In genomic region chr16:68764866-68765265, GRCh38 we compare ENCODE assay signal across 12 cellular contexts. TPM values are rescaled to one million over a fixed set of nuclear protein-coding genes. Genes with fewer than 3 reads are reported as not detected.
DNase-seq lines count a peak whose midpoint lies in the region; ATAC-seq, FAIRE-seq and TF ChIP-seq lines count a peak whose summit lies in the region.
"Had no signal": no experiment of that assay in that cellular context is flagged by ENCODE, and none has a peak within 500 bp of the region (broad histone marks: within the 10 kb centered on the region; RNA-seq: fewer than 3 reads in every experiment).

No MANE protein-coding gene starts in this region.

- intact Hi-C loops in K562 (cut with micrococcal nuclease) = no loop called here

- H3K27ac ChIP-seq in K562 (ENCODE audit: extremely low read depth, low read depth, low read length) = no peak overlapping the region

- POLR2A ChIA-PET in K562 (lab: Yijun Ruan, JAX) = interaction anchor here (0.5 to 1.7 kb wide), 5 partner anchors 7 to 32 kb away, joined by 3 to 7 read pairs (median 4); no protein-coding TSS in a partner anchor

- no peaks in the 10 kb centered on the region for H3K9me3 ChIP-seq in K562 (replicated peaks; ENCODE audit: control insufficient read depth, insufficient read depth, low read depth, low read length)

- H3K4me3 ChIP-seq in K562 = no peak overlapping the region
- H3K4me3 ChIP-seq: skin epidermis had no signal

- no peak for TF ChIP-seq RAD21 in K562 (CRISPR knock-in tag; conservative IDR thresholded peaks at IDR 0.05 in 1 of 2, IDR thresholded peaks at IDR 0.05 in 1 of 2)

- peaks cover 5 to 22% of the 10 kb centered on the region in 2 experiments for H3K4me1 ChIP-seq in K562 (replicated peaks in 1 of 2; ENCODE audit: control insufficient read depth in 2 of 2, insufficient read depth in 2 of 2, low read length in 2 of 2)

- H3K9me1 ChIP-seq in K562 (ENCODE audit: control insufficient read depth, insufficient read depth, low read length) = no peaks in the 10 kb centered on the region

- peak; percentile 33 for DNase-seq in activated naive CD4-positive, alpha-beta T cell treated with Interleukin-2 at 50 U/mL for 16 hours
- DNase-seq in activated naive CD4-positive, alpha-beta T cell treated with anti-CD3 and anti-CD28 coated beads, Interleukin-2, amount 50 U/mL, for 16 hours = no peak
- DNase-seq in NCI-H2171 treated with DMSO at 0.1 percent for 48 hours (lab: John Stamatoyannopoulos, UW) (peak; percentile 37), K562 (ENCODE audit: extremely low read depth in 1 of 4, low spot score in 3 of 4) (peak in 2 of 4 experiments; percentile 32 to 43), DMS79 (lab: John Stamatoyannopoulos, UW) (no peak), NCI-H1105 treated with DMSO at 0.1 percent for 48 hours (lab: John Stamatoyannopoulos, UW) (no peak)
- DNase-seq in stimulated activated CD4-positive, alpha-beta T cell treated with anti-CD3 and anti-CD28 coated beads, TNF-alpha, amount 100 ng/mL, for 48 hours (ENCODE audit: low read depth in 3 of 3) = peak in 2 of 3 donors; percentile 22
- DNase-seq: NCI-H1048 had no signal

- no peaks in the 10 kb centered on the region for H4K20me1 ChIP-seq in K562 (replicated peaks; ENCODE audit: control insufficient read depth, insufficient read depth, low read length)

- peak overlapping the region; percentile 39; the same call in 1 of the 2 replicates for H3K4me2 ChIP-seq in K562 (ENCODE audit: insufficient read depth, low read length)

- in situ Hi-C loops in K562 (cut with MboI) = no loop called here

- H3K27me3 ChIP-seq in K562 (ENCODE audit: control insufficient read depth in 2 of 2, insufficient read depth in 2 of 2, low read length in 2 of 2) = no peaks in the 10 kb centered on the region

- CTCF ChIA-PET in K562 (lab: Yijun Ruan, JAX; ENCODE audit: low intra/inter-chr PET ratio) = no interaction called here

- TF ChIP-seq EP300 in K562 (IDR thresholded peaks at IDR 0.05; ENCODE audit: low read length) = no peak

- no peak overlapping the region for H2AFZ ChIP-seq in K562 (ENCODE audit: low read depth, low read length)

- 52% methylated on average over 8 of the region's 8 CpGs for WGBS in K562 (ENCODE audit: insufficient coverage, low coverage, missing lambda C conversion rate)

- no peak for TF ChIP-seq POLR2A in K562 (conservative IDR thresholded peaks at IDR 0.05)

- peak; percentile 48 for FAIRE-seq in K562 (lab: Jason Lieb, UNC)

- TF ChIP-seq CTCF in K562 (IDR thresholded peaks at IDR 0.05 in 2 of 3, conservative IDR thresholded peaks at IDR 0.05 in 1 of 3; ENCODE audit: insufficient read depth in 2 of 3, low read depth in 1 of 3, low read length in 3 of 3) = no peak

- H3K9ac ChIP-seq in K562 (ENCODE audit: insufficient read depth in 1 of 2, low read depth in 2 of 2, low read length in 2 of 2) = peak overlapping the region in 1 of 2 experiments; percentile 33; a peak in 1 of 4 replicates

- BruUV-seq in K562 (replicated peaks; lab: Mats Ljungman, UMichigan) = no TSS peak

- H3K79me2 ChIP-seq in K562 (ENCODE audit: control insufficient read depth, insufficient read depth, low read length) = no peaks in the 10 kb centered on the region

- ATAC-seq in K562 (peak; percentile 59), GM18870 (IDR thresholded peaks at IDR 0.05; ENCODE audit: unreplicated experiment) (no peak)

- no peaks in the 10 kb centered on the region for H3K36me3 ChIP-seq in K562 (ENCODE audit: control insufficient read depth, insufficient read depth, low read length)

TF ChIP-seq in K562, 482 proteins besides CTCF, POLR2A, EP300 and RAD21 (continues in another document):
- TF ChIP-seq GTF2A2 (tag; IDR thresholded peaks at IDR 0.05) = no peak
- TF ChIP-seq ZNF124 (CRISPR knock-in tag; IDR thresholded peaks at IDR 0.05) = no peak
- TF ChIP-seq CTCFL (IDR thresholded peaks at IDR 0.05; ENCODE audit: borderline replicate concordance, insufficient read depth, low read depth, low read length, poor library complexity, severe bottlenecking) = no peak
- no peak for TF ChIP-seq MCM2 (IDR thresholded peaks at IDR 0.05; ENCODE audit: low read depth)
- TF ChIP-seq POLR2H (tag; IDR thresholded peaks at IDR 0.05; ENCODE audit: low read depth) = no peak
- no peak for TF ChIP-seq NR1H2 (CRISPR knock-in tag; IDR thresholded peaks at IDR 0.05)
- no peak for TF ChIP-seq HLTF (IDR thresholded peaks at IDR 0.05)
- TF ChIP-seq MAFK (IDR thresholded peaks at IDR 0.05; ENCODE audit: low read length) = no peak
- no peak for TF ChIP-seq EGR1 (conservative IDR thresholded peaks at IDR 0.05)
- no peak for TF ChIP-seq SOX6 (IDR thresholded peaks at IDR 0.05)
- no peak for TF ChIP-seq FOXJ3 (CRISPR knock-in tag; IDR thresholded peaks at IDR 0.05)
- TF ChIP-seq ZNF133 (CRISPR knock-in tag; IDR thresholded peaks at IDR 0.05) = no peak
- TF ChIP-seq ZKSCAN8 (CRISPR knock-in tag; IDR thresholded peaks at IDR 0.05) = no peak
- TF ChIP-seq RBBP5 (IDR thresholded peaks at IDR 0.05; ENCODE audit: borderline replicate concordance, insufficient read depth, low read length, poor library complexity, severe bottlenecking) = no peak
- TF ChIP-seq PTBP1 (IDR thresholded peaks at IDR 0.05; ENCODE audit: low read depth, low read length) = no peak
- TF ChIP-seq ZNF592 (IDR thresholded peaks at IDR 0.05) = peak; percentile 72; the same call in 1 of the 2 replicates
- no peak for TF ChIP-seq ZNF174 (CRISPR knock-in tag; IDR thresholded peaks at IDR 0.05)
- TF ChIP-seq BDP1 (IDR thresholded peaks at IDR 0.05; ENCODE audit: insufficient read depth, insufficient read length) = no peak
- no peak for TF ChIP-seq SP2 (IDR thresholded peaks at IDR 0.05; ENCODE audit: extremely low read depth, low read depth, low read length, poor library complexity, severe bottlenecking)
- TF ChIP-seq DMBX1 (CRISPR knock-in tag; IDR thresholded peaks at IDR 0.05; ENCODE audit: borderline replicate concordance) = no peak

RNA-seq across cellular contexts. Expression of gene CDH1, which starts 27.8 kb away (rescaled TPM):
- total RNA-seq in K562 (2011; cell fraction: chromatin; rRNA removed; ENCODE audit: low replicate concordance) = not detected in 2 replicates
- total RNA-seq in K562 (2011; cell fraction: nucleolus; rRNA removed) = not detected in 2 replicates
- total RNA-seq in K562 (2011; cell fraction: nucleoplasm; rRNA removed) = not detected in 2 replicates
- total RNA-seq in K562 (2014; rRNA removed) (not detected in 2 replicates), K562 (2014; rRNA removed; fragmentation: Illumina TruSeq; extraction: Trizol) (not detected in 2 replicates), K562 (2015; rRNA removed; fragmentation: Illumina TruSeq; extraction: Trizol) (0.60 TPM in 1 of 2 replicates, not detected in the other), K562 (2021) (0.69 and 0.76 TPM in 2 replicates)
- polyA plus RNA-seq in K562 (2011; rRNA removed) (not detected in 2 replicates), K562 (2014; fragmentation: Illumina TruSeq; extraction: Trizol) (not detected in 2 replicates), K562 (2014; fragmentation: Nextera tagmentation; extraction: Ambion mirVana) (under 1 TPM in 1 of 2 experiments, not detected in 1; 0.01 TPM), K562 (2014; rRNA removed) (not detected in 2 replicates)
- polyA plus RNA-seq in K562 (2011; cell fraction: cytosol; rRNA removed) = 0.07 TPM in 1 of 2 replicates, not detected in the other
- polyA plus RNA-seq in K562 (2011; cell fraction: nucleus; rRNA removed) = 0.04 TPM in 1 of 2 replicates, not detected in the other
- polyA plus RNA-seq in K562 (2012) = 0.10 and 0.11 TPM in 2 replicates
- not detected in 2 replicates for polyA minus RNA-seq in K562 (2011; rRNA and poly(A)+ RNA removed)
- polyA minus RNA-seq in K562 (2011; cell fraction: cytosol; rRNA and poly(A)+ RNA removed) = not detected in 2 replicates
- not detected in 2 replicates for polyA minus RNA-seq in K562 (2011; cell fraction: nucleus; rRNA and poly(A)+ RNA removed)
- total RNA-seq: NCI-H460, RPMI7951 had no signal

Comparison
In these comparisons a context has a peak if more than half of its experiments do, and no peak if none do; other contexts are left out.
1. DNase-seq: peak in activated naive CD4-positive, alpha-beta T cell treated with Interleukin-2 at 50 U/mL for 16 hours (single experiment), NCI-H2171 treated with DMSO at 0.1 percent for 48 hours (single experiment) and stimulated activated CD4-positive, alpha-beta T cell treated with anti-CD3 and anti-CD28 coated beads, TNF-alpha, amount 100 ng/mL, for 48 hours (2 of 3); none in activated naive CD4-positive, alpha-beta T cell treated with anti-CD3 and anti-CD28 coated beads, Interleukin-2, amount 50 U/mL, for 16 hours (single experiment), DMS79 (single experiment) and NCI-H1105 treated with DMSO at 0.1 percent for 48 hours (single experiment).